In the genomic region with DNA sequence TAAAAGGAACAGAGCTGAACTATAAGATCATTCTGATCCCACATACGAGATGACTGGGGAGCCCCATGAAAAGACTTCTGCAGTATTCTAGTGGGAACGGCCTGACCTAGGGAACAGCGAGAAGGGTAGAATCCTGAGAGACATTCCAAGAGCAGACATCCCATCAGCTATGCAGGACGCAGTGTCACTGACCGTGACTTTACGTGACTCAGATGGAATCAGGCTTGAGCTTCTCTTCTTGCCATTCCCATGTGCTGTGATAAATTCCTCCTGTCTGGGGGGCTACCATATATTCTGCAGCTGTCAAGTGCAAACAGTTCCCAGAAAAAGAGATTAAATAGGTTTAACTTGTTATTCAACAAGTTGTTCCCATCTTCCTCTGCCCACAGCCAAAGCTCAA, we compare ENCODE assay signal across 20 cellular contexts.
DNase-seq lines count a peak whose midpoint lies in the region; ATAC-seq, FAIRE-seq and TF ChIP-seq lines count a peak whose summit lies in the region.
"Had no signal": no experiment of that assay in that cellular context is flagged by ENCODE, and none has a peak within 500 bp of the region (broad histone marks: within the 10 kb centered on the region; RNA-seq: fewer than 3 reads in every experiment).

No MANE protein-coding gene starts in this region.

- TF ChIP-seq POLR2A in H54 (IDR thresholded peaks at IDR 0.05; ENCODE audit: low read depth, low read length) = peak; percentile 18; the same call in 1 of the 2 replicates

- H2AFZ ChIP-seq in SK-N-SH (ENCODE audit: low read depth) (0 out of 2 replicates have a peak overlapping the region, but pooled peaks have one; percentile 3), mesenchymal stem cell (ENCODE audit: low read depth, low read length) (no peak overlapping the region)

- H2AK5ac ChIP-seq in mesenchymal stem cell (ENCODE audit: low read length, severe bottlenecking) = no peak overlapping the region

- no peak overlapping the region for H4K91ac ChIP-seq in mesenchymal stem cell (ENCODE audit: low read length)

- H3K9ac ChIP-seq in SK-N-SH (no peak overlapping the region), mesenchymal stem cell (ENCODE audit: low read length) (no peak overlapping the region)

- CTCF ChIA-PET in SK-N-SH (lab: Yijun Ruan, JAX) = interaction anchor here (0.9 to 1.5 kb wide), 2 partner anchors 18 to 399 kb away, joined by 3 read pairs; no protein-coding TSS in a partner anchor

- no peak overlapping the region for H2BK15ac ChIP-seq in mesenchymal stem cell (ENCODE audit: low read depth, poor library complexity, severe bottlenecking)

- no peak overlapping the region for H2BK120ac ChIP-seq in mesenchymal stem cell (ENCODE audit: low read depth, low read length)

- H3K36me3 ChIP-seq in SK-N-SH (replicated peaks in 1 of 2; ENCODE audit: control insufficient read depth in 1 of 2, insufficient read depth in 2 of 2, low read length in 1 of 2) (no peaks in the 10 kb centered on the region), mesenchymal stem cell (ENCODE audit: control insufficient read depth in 1 of 2, insufficient read depth in 2 of 2, low read depth in 1 of 2, low read length in 2 of 2) (no peaks in the 10 kb centered on the region)
- H3K36me3 ChIP-seq: MG63, Peyer's patch had no signal

- no peaks in the 10 kb centered on the region for H3K79me2 ChIP-seq in SK-N-SH (ENCODE audit: insufficient read depth)

- 42% methylated on average over 6 of the region's 6 CpGs for WGBS in SK-N-SH (ENCODE audit: low lambda C conversion rate)
- 67% methylated on average over 6 of the region's 6 CpGs for WGBS in mesenchymal stem cell

- H3K9me3 ChIP-seq in SK-N-SH = no peaks in the 10 kb centered on the region
- H3K9me3 ChIP-seq in mesenchymal stem cell (ENCODE audit: control insufficient read depth, low read length) = peaks cover 6% of the 10 kb centered on the region
- H3K9me3 ChIP-seq: Peyer's patch had no signal

- H3K4me2 ChIP-seq in SK-N-SH = no peak overlapping the region
- H3K4me2 ChIP-seq in mesenchymal stem cell (ENCODE audit: low read length, poor library complexity, severe bottlenecking) = no peak overlapping the region

- no peak overlapping the region for H3K4me3 ChIP-seq in SK-N-SH (ENCODE audit: low read depth in 2 of 2, low read length in 1 of 2)
- H3K4me3 ChIP-seq in mesenchymal stem cell (ENCODE audit: insufficient read depth in 1 of 2, low read depth in 1 of 2, low read length in 2 of 2) = no peak overlapping the region
- H3K4me3 ChIP-seq: MG63, Peyer's patch had no signal

- ATAC-seq in HG03135 (IDR thresholded peaks at IDR 0.05; ENCODE audit: unreplicated experiment) = no peak
- ATAC-seq: CD8-positive, alpha-beta T cell had no signal

- TF ChIP-seq RAD21 in SK-N-SH (IDR thresholded peaks at IDR 0.05; ENCODE audit: low read length) = no peak

- no peak overlapping the region for H2BK5ac ChIP-seq in mesenchymal stem cell (ENCODE audit: low read depth, low read length, poor library complexity, severe bottlenecking)

- no peaks in the 10 kb centered on the region for H4K20me1 ChIP-seq in SK-N-SH (ENCODE audit: insufficient read depth)

- no peak overlapping the region for H3K14ac ChIP-seq in mesenchymal stem cell (ENCODE audit: low read length in 2 of 2)

- H3K27me3 ChIP-seq in SK-N-SH (ENCODE audit: insufficient read depth) (no peaks in the 10 kb centered on the region), mesenchymal stem cell (ENCODE audit: control insufficient read depth in 1 of 2, insufficient read depth in 1 of 2, low read length in 2 of 2) (no peaks in the 10 kb centered on the region)
- H3K27me3 ChIP-seq: MG63, Peyer's patch had no signal

- no peaks in the 10 kb centered on the region for H3K9me2 ChIP-seq in SK-N-SH

- POLR2A ChIA-PET in SK-N-SH (lab: Yijun Ruan, JAX) = no interaction called here

- no peak overlapping the region for H2BK12ac ChIP-seq in mesenchymal stem cell (ENCODE audit: low read length in 2 of 2)

- H3K79me1 ChIP-seq in mesenchymal stem cell (replicated peaks; ENCODE audit: low read length, poor library complexity, severe bottlenecking) = no peaks in the 10 kb centered on the region

- no peak for TF ChIP-seq CTCF in SK-N-SH (IDR thresholded peaks at IDR 0.05)

- peaks cover 4% of the 10 kb centered on the region for H3F3A ChIP-seq in SK-N-SH (replicated peaks; ENCODE audit: insufficient read depth)

- 0 out of 4 replicates have a peak, but pooled peaks cover 0 to 4% of the 10 kb centered on the region in 2 experiments for H3K4me1 ChIP-seq in SK-N-SH (ENCODE audit: control insufficient read depth in 1 of 2, insufficient read depth in 2 of 2, low read depth in 1 of 2, low read length in 1 of 2)
- peaks cover 4% of the 10 kb centered on the region for H3K4me1 ChIP-seq in mesenchymal stem cell (ENCODE audit: control insufficient read depth, insufficient read depth, low read depth, low read length)
- H3K4me1 ChIP-seq: Peyer's patch had no signal

- no peak overlapping the region for H4K8ac ChIP-seq in mesenchymal stem cell (ENCODE audit: low read length)

- no peak overlapping the region for H3K18ac ChIP-seq in mesenchymal stem cell (ENCODE audit: low read depth in 1 of 2, low read length in 2 of 2)

- 0 out of 4 replicates have a peak overlapping the region, but pooled peaks of 1 of the 2 experiments have one; percentile 9 for H3K27ac ChIP-seq in SK-N-SH (ENCODE audit: low read depth in 2 of 2, low read length in 1 of 2)
- H3K27ac ChIP-seq in mesenchymal stem cell (ENCODE audit: low read length, poor library complexity, severe bottlenecking) = peak overlapping the region; percentile 34
- H3K27ac ChIP-seq: Peyer's patch had no signal

- no peak for FAIRE-seq in H54 (lab: Jason Lieb, UNC)
- FAIRE-seq: GM12891, GM18507 had no signal

- no peak overlapping the region for H3K23ac ChIP-seq in mesenchymal stem cell (ENCODE audit: low read length in 2 of 2)

- no peak for DNase-seq in H54 (ENCODE audit: insufficient read length, low spot score)
- DNase-seq in SK-N-SH = no peak
- DNase-seq in mesenchymal stem cell = peak; percentile 61
- DNase-seq in stimulated activated CD8-positive, alpha-beta memory T cell treated with anti-CD3 and anti-CD28 coated beads, Interleukin-4, amount 100 ng/mL, for 48 hours = no peak
- DNase-seq in NCI-H2196 treated with DMSO at 0.1 percent for 48 hours (lab: John Stamatoyannopoulos, UW; ENCODE audit: unreplicated experiment) = no peak
- DNase-seq in HPDE6-E6E7 (ENCODE audit: extremely low spot score) = no peak
- DNase-seq: CD8-positive, alpha-beta T cell; GF-D8; GOT3; NCI-H1092; NCI-H146; NCI-H2081 treated with DMSO at 0.1 percent for 48 hours; NCI-H510A treated with DMSO at 0.1 percent for 48 hours; NCI-H82; Peyer's patch; SHP77 had no signal

- H3K4ac ChIP-seq in mesenchymal stem cell (ENCODE audit: low read depth in 1 of 2, low read length in 2 of 2) = no peak overlapping the region

- no peak for TF ChIP-seq EP300 in SK-N-SH (IDR thresholded peaks at IDR 0.05; ENCODE audit: borderline replicate concordance in 1 of 2, low read depth in 1 of 2, low read length in 1 of 2)

TF ChIP-seq in SK-N-SH, 30 proteins besides CTCF, POLR2A, EP300 and RAD21 (continues in another document):
- TF ChIP-seq, protein P1, sequence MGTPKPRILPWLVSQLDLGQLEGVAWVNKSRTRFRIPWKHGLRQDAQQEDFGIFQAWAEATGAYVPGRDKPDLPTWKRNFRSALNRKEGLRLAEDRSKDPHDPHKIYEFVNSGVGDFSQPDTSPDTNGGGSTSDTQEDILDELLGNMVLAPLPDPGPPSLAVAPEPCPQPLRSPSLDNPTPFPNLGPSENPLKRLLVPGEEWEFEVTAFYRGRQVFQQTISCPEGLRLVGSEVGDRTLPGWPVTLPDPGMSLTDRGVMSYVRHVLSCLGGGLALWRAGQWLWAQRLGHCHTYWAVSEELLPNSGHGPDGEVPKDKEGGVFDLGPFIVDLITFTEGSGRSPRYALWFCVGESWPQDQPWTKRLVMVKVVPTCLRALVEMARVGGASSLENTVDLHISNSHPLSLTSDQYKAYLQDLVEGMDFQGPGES (IDR thresholded peaks at IDR 0.05; ENCODE audit: low read depth, low read length) = no peak
- TF ChIP-seq, protein P2, sequence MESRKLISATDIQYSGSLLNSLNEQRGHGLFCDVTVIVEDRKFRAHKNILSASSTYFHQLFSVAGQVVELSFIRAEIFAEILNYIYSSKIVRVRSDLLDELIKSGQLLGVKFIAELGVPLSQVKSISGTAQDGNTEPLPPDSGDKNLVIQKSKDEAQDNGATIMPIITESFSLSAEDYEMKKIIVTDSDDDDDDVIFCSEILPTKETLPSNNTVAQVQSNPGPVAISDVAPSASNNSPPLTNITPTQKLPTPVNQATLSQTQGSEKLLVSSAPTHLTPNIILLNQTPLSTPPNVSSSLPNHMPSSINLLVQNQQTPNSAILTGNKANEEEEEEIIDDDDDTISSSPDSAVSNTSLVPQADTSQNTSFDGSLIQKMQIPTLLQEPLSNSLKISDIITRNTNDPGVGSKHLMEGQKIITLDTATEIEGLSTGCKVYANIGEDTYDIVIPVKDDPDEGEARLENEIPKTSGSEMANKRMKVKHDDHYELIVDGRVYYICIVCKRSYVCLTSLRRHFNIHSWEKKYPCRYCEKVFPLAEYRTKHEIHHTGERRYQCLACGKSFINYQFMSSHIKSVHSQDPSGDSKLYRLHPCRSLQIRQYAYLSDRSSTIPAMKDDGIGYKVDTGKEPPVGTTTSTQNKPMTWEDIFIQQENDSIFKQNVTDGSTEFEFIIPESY (IDR thresholded peaks at IDR 0.05; ENCODE audit: borderline replicate concordance, low read depth) = no peak
- TF ChIP-seq SIN3A (IDR thresholded peaks at IDR 0.05; ENCODE audit: borderline replicate concordance, low read depth, low read length) (no peak), FOSL2 (IDR thresholded peaks at IDR 0.05; ENCODE audit: borderline replicate concordance, low read depth) (no peak), TCF12 (IDR thresholded peaks at IDR 0.05) (no peak), CHD2 (IDR thresholded peaks at IDR 0.05; ENCODE audit: low read length, partially characterized antibody) (no peak), JUND (IDR thresholded peaks at IDR 0.05) (no peak), GABPA (IDR thresholded peaks at IDR 0.05; ENCODE audit: low read depth) (no peak), RCOR1 (IDR thresholded peaks at IDR 0.05; ENCODE audit: low read length) (no peak), NRF1 (IDR thresholded peaks at IDR 0.05; ENCODE audit: low read depth, low read length) (no peak)
- TF ChIP-seq, protein P3, sequence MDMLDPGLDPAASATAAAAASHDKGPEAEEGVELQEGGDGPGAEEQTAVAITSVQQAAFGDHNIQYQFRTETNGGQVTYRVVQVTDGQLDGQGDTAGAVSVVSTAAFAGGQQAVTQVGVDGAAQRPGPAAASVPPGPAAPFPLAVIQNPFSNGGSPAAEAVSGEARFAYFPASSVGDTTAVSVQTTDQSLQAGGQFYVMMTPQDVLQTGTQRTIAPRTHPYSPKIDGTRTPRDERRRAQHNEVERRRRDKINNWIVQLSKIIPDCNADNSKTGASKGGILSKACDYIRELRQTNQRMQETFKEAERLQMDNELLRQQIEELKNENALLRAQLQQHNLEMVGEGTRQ (IDR thresholded peaks at IDR 0.05; ENCODE audit: borderline replicate concordance, low read depth, low read length) = no peak
